1 cellular context compared by ENCODE assay signal in the genomic region with DNA sequence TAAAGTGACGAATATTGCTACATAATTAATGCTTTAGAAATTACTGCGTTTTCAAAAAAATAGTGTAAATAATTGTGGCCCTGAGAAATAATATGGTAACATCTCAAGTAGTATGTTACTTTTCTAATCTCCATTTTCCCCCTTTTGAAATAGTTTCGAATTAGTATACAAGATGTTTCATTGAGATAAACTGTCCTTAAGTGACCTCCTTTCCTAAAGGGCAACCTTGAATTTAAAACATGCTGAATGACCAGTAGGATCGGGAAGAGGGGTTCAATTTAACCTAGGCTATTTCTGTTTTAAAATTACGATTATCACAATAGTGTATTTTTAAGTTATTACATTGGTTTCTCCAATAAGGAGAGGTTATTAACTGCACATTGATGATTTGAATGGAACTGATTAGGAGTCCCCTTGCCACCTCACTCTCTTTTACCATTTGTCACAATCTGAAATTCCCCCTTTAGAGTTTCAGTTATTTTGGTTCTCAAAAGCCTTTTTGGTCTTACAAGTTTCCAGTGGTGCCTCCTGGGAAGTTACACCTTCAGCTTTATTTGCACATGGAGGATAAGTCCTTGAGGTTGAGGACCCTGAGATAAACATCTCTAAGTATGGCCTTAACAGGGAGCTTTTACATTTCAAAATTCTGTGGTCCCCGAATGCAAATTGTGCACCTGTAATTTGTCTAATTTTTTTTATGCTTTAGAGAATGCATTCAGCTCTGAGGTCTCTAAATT.
TF ChIP-seq lines count a peak whose summit lies in the region.

No MANE protein-coding gene starts in this region.

TF ChIP-seq in WTC11, 78 proteins besides CTCF, POLR2A, EP300 and RAD21 (continued from another document):
- TF ChIP-seq, protein P1, sequence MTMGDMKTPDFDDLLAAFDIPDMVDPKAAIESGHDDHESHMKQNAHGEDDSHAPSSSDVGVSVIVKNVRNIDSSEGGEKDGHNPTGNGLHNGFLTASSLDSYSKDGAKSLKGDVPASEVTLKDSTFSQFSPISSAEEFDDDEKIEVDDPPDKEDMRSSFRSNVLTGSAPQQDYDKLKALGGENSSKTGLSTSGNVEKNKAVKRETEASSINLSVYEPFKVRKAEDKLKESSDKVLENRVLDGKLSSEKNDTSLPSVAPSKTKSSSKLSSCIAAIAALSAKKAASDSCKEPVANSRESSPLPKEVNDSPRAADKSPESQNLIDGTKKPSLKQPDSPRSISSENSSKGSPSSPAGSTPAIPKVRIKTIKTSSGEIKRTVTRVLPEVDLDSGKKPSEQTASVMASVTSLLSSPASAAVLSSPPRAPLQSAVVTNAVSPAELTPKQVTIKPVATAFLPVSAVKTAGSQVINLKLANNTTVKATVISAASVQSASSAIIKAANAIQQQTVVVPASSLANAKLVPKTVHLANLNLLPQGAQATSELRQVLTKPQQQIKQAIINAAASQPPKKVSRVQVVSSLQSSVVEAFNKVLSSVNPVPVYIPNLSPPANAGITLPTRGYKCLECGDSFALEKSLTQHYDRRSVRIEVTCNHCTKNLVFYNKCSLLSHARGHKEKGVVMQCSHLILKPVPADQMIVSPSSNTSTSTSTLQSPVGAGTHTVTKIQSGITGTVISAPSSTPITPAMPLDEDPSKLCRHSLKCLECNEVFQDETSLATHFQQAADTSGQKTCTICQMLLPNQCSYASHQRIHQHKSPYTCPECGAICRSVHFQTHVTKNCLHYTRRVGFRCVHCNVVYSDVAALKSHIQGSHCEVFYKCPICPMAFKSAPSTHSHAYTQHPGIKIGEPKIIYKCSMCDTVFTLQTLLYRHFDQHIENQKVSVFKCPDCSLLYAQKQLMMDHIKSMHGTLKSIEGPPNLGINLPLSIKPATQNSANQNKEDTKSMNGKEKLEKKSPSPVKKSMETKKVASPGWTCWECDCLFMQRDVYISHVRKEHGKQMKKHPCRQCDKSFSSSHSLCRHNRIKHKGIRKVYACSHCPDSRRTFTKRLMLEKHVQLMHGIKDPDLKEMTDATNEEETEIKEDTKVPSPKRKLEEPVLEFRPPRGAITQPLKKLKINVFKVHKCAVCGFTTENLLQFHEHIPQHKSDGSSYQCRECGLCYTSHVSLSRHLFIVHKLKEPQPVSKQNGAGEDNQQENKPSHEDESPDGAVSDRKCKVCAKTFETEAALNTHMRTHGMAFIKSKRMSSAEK (CRISPR knock-in tag; IDR thresholded peaks at IDR 0.05; ENCODE audit: borderline replicate concordance): no peak
- TF ChIP-seq NFE2L1 (CRISPR knock-in tag; IDR thresholded peaks at IDR 0.05) (no peak), GTF2I (CRISPR knock-in tag; conservative IDR thresholded peaks at IDR 0.05) (no peak), RELA (CRISPR knock-in tag; IDR thresholded peaks at IDR 0.05; ENCODE audit: borderline replicate concordance) (no peak), TCF7 (CRISPR knock-in tag; IDR thresholded peaks at IDR 0.05; ENCODE audit: low read depth) (no peak), ZNF263 (CRISPR knock-in tag; IDR thresholded peaks at IDR 0.05; ENCODE audit: low read depth) (no peak)
